ENCODE assay signal across 13 cellular contexts in the genomic region with DNA sequence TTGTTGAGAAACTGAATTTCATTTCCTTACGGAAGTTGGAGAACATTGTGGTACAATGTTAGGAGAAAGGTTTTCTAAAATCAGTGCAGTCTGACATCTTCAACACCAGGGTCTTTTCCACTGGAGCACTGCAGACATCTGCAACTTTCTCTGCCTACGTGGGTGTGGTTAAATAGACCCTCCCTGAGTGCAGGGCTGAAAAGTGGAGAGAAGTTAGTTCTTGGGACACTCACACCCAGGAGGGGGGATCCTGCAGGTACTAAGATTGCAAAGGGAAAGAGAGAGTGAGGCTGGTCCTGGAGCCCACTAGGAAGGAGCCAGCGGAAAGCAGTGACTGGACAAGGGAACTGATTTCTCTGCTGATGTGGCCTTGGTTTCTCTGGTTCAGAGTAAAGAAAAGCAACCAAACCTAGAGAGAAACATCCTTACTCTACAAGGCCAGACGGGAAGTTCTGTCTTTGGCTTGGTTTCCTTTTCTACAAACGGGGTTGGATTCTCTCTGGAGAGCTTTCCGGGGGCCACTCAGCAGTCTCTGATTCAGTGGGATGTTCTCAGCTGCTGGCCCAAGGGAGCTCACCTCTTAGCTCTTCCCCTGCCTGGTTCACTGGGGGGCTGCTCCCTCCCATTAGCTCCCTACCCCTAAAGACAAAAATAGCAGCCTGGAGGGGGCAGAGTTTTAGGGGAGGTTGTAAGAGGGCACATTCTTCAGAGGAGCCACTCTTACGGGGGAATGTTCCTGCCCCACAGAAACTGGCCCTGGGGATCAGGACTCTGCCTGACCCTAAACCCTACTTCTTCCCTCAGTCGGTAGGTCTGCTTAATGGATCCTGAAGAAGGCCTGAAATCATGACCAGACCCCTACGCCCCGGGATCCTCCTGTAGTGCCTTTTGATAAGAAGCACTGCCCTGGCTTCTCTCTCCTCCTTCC. TPM values are rescaled to one million over a fixed set of nuclear protein-coding genes. Genes with fewer than 3 reads are reported as not detected.
DNase-seq lines count a peak whose midpoint lies in the region; ATAC-seq and TF ChIP-seq lines count a peak whose summit lies in the region.
"Had no signal": no experiment of that assay in that cellular context is flagged by ENCODE, and none has a peak within 500 bp of the region (broad histone marks: within the 10 kb centered on the region; RNA-seq: fewer than 3 reads in every experiment).

No MANE protein-coding gene starts in this region.

- no peak overlapping the region for H2AFZ ChIP-seq in PC-3 (ENCODE audit: low read length)

- H3K27me3 ChIP-seq in Caco-2 (replicated peaks; ENCODE audit: control insufficient read depth, insufficient read depth, low read length), result no peaks in the 10 kb centered on the region
- H3K27me3 ChIP-seq in PC-3 (ENCODE audit: low read length), result no peaks in the 10 kb centered on the region
- no peaks in the 10 kb centered on the region for H3K27me3 ChIP-seq in colonic mucosa
- H3K27me3 ChIP-seq: pancreas had no signal

- DNase-seq in Caco-2, result no peak
- no peak for DNase-seq in PC-3
- peak; percentile 9 for DNase-seq in colonic mucosa
- DNase-seq in natural killer cell, result no peak
- DNase-seq in glutamatergic neuron, result no peak
- no peak for DNase-seq in caudate nucleus (lab: John Stamatoyannopoulos, UW)
- DNase-seq: activated CD8-positive, alpha-beta memory T cell treated with anti-CD3 and anti-CD28 coated beads, Interleukin-2, amount 50 U/mL, for 4 hours; hypothalamus; MV-4-11; pancreas; stimulated activated CD4-positive, alpha-beta T cell treated with anti-CD3 and anti-CD28 coated beads, Interleukin-12 subunit alpha, Interleukin-12 subunit beta, amount 100 ng/mL, for 4 hours had no signal

- H3K4me1 ChIP-seq in Caco-2 (peaks cover 34% of the 10 kb centered on the region), PC-3 (ENCODE audit: insufficient read depth, low read length) (peaks cover 41% of the 10 kb centered on the region), colonic mucosa (peaks cover 4% of the 10 kb centered on the region)

- POLR2A ChIA-PET in Caco-2 (lab: Charles Lee) (no interaction called here), PC-3 (lab: Charles Lee; ENCODE audit: unreplicated experiment) (interaction anchor here (0.5 kb wide), 1 partner anchor 118 kb away, joined by 5 read pairs; no protein-coding TSS in a partner anchor)

- peaks cover 30% of the 10 kb centered on the region for H3K79me2 ChIP-seq in PC-3 (ENCODE audit: low read length)

- H4K20me1 ChIP-seq in PC-3 (ENCODE audit: low read length), result peaks cover 21% of the 10 kb centered on the region; the same call in 1 of the 2 replicates

- H3K27ac ChIP-seq in PC-3 (ENCODE audit: low read length) (no peak overlapping the region), colonic mucosa (no peak overlapping the region), caudate nucleus (ENCODE audit: low read depth, low read length) (no peak overlapping the region)
- H3K27ac ChIP-seq: pancreas had no signal

- ATAC-seq in PC-3, result no peak
- no peak for ATAC-seq in natural killer cell
- no peak for ATAC-seq in GM21528 (IDR thresholded peaks at IDR 0.05; ENCODE audit: low FRiP score, unreplicated experiment)
- ATAC-seq: pancreas had no signal

- H3K36me3 ChIP-seq in Caco-2 (ENCODE audit: control insufficient read depth, insufficient read depth, low read length) (no peaks in the 10 kb centered on the region; the same call in 1 of the 2 replicates), PC-3 (ENCODE audit: low read depth, low read length) (peaks cover 33% of the 10 kb centered on the region; the same call in 1 of the 2 replicates), colonic mucosa (no peaks in the 10 kb centered on the region)
- H3K36me3 ChIP-seq: pancreas had no signal

- no peak overlapping the region for H3K4me3 Mint-ChIP-seq in Caco-2 (ENCODE audit: unreplicated experiment)
- peak overlapping the region; percentile 95 for H3K4me3 Mint-ChIP-seq in natural killer cell
- no peak overlapping the region for H3K4me3 Mint-ChIP-seq in glutamatergic neuron (ENCODE audit: unreplicated experiment)
- H3K4me3 Mint-ChIP-seq: memory B cell had no signal

- H3K27ac Mint-ChIP-seq in Caco-2 (ENCODE audit: unreplicated experiment) (peak overlapping the region; percentile 6), natural killer cell (peak overlapping the region; percentile 96 to 98), glutamatergic neuron (ENCODE audit: unreplicated experiment) (no peak overlapping the region)

- H3K36me3 Mint-ChIP-seq in Caco-2 (ENCODE audit: insufficient read depth, unreplicated experiment), result peaks cover 40% of the 10 kb centered on the region
- peaks cover 22% of the 10 kb centered on the region for H3K36me3 Mint-ChIP-seq in natural killer cell
- no peaks in the 10 kb centered on the region for H3K36me3 Mint-ChIP-seq in glutamatergic neuron (ENCODE audit: unreplicated experiment)

- intact Hi-C loops in Caco-2 (cut with micrococcal nuclease; ENCODE audit: unreplicated experiment), result no loop called here
- intact Hi-C loops in PC-3 (cut with micrococcal nuclease), result no loop called here
- intact Hi-C loops in colonic mucosa (cut with DNase I), result loop anchor here (5.0 kb wide), 1 partner anchor 104 kb away; no protein-coding TSS in a partner anchor
- intact Hi-C loops in natural killer cell (cut with micrococcal nuclease), result no loop called here

- H3K27me3 Mint-ChIP-seq in Caco-2 (ENCODE audit: insufficient read depth, unreplicated experiment) (no peaks in the 10 kb centered on the region), natural killer cell (ENCODE audit: low read depth in 2 of 2) (no peaks in the 10 kb centered on the region), glutamatergic neuron (ENCODE audit: unreplicated experiment) (peaks cover 3% of the 10 kb centered on the region)
- H3K27me3 Mint-ChIP-seq: memory B cell had no signal

- H3K9ac ChIP-seq in PC-3 (ENCODE audit: low read length), result no peak overlapping the region
- no peak overlapping the region for H3K9ac ChIP-seq in colonic mucosa (ENCODE audit: low read depth in 2 of 2, low read length in 2 of 2)

- BruUV-seq in Caco-2 (replicated peaks; lab: Mats Ljungman, UMichigan), result no TSS peak
- BruUV-seq in PC-3 (replicated peaks; lab: Mats Ljungman, UMichigan), result no TSS peak

- peaks cover 28% of the 10 kb centered on the region for H3K4me1 Mint-ChIP-seq in Caco-2 (ENCODE audit: low read depth, unreplicated experiment)
- peaks cover 75 to 94% of the 10 kb centered on the region in 2 donors for H3K4me1 Mint-ChIP-seq in natural killer cell
- peaks cover 2% of the 10 kb centered on the region for H3K4me1 Mint-ChIP-seq in glutamatergic neuron (ENCODE audit: low read depth, unreplicated experiment)

- H3K9me3 ChIP-seq in Caco-2 (no peaks in the 10 kb centered on the region), PC-3 (ENCODE audit: low read length) (no peaks in the 10 kb centered on the region), colonic mucosa (no peaks in the 10 kb centered on the region)
- H3K9me3 ChIP-seq: pancreas had no signal

- CTCF ChIA-PET in Caco-2 (lab: Charles Lee) (no interaction called here), PC-3 (lab: Charles Lee) (no interaction called here)

- no peaks in the 10 kb centered on the region for H3K9me3 Mint-ChIP-seq in Caco-2 (ENCODE audit: unreplicated experiment)
- no peaks in the 10 kb centered on the region for H3K9me3 Mint-ChIP-seq in natural killer cell
- H3K9me3 Mint-ChIP-seq in glutamatergic neuron (ENCODE audit: unreplicated experiment), result peaks cover 11% of the 10 kb centered on the region
- H3K9me3 Mint-ChIP-seq: memory B cell had no signal

- H3K4me3 ChIP-seq in Caco-2 (ENCODE audit: low read depth, low read length), result no peak overlapping the region
- peak overlapping the region; percentile 94; the same call in 1 of the 2 replicates for H3K4me3 ChIP-seq in PC-3 (ENCODE audit: low read length)
- H3K4me3 ChIP-seq in colonic mucosa, result no peak overlapping the region
- H3K4me3 ChIP-seq: pancreas had no signal

- peaks cover 6% of the 10 kb centered on the region for H3F3A ChIP-seq in PC-3 (ENCODE audit: low read length, unreplicated experiment)

- peak overlapping the region; percentile 98; the same call in 1 of the 2 replicates for H3K4me2 ChIP-seq in PC-3 (ENCODE audit: low read length)

- TF ChIP-seq CTCF in Caco-2 (IDR thresholded peaks at IDR 0.05; ENCODE audit: insufficient read depth in 1 of 2, low read depth in 1 of 2, low read length in 1 of 2, severe bottlenecking in 1 of 2, unreplicated experiment in 1 of 2), result no peak
- TF ChIP-seq CTCF in PC-3 (conservative IDR thresholded peaks at IDR 0.05; ENCODE audit: low read depth, low read length), result no peak
- no peak for TF ChIP-seq CTCF in colonic mucosa (IDR thresholded peaks at IDR 0.05)
- TF ChIP-seq CTCF in natural killer cell (IDR thresholded peaks at IDR 0.05), result no peak
- no peak for TF ChIP-seq CTCF in glutamatergic neuron (IDR thresholded peaks at IDR 0.05; ENCODE audit: partially characterized antibody, unreplicated experiment)

- H3K9me2 ChIP-seq in PC-3 (replicated peaks; ENCODE audit: low read length), result no peaks in the 10 kb centered on the region

RNA-seq across cellular contexts. Expression of a gene that starts 2.7 kb away (rescaled TPM):
- total RNA-seq in Caco-2 (2022) (18.7 and 20.6 TPM in 2 replicates), PC-3 (2014; rRNA removed) (71.9 and 77.7 TPM in 2 replicates), colonic mucosa (10 to 100 TPM; 34.0 to 41.9 TPM), natural killer cell (100 to 1,000 TPM in 2 of 3 donors, 10 to 100 TPM in 1; 98.5 to 121 (median 113) TPM), glutamatergic neuron (ENCODE audit: unreplicated experiment) (29.8 TPM)

RNA-seq across cellular contexts. Expression of a gene that starts 56.4 kb away (rescaled TPM):
- total RNA-seq in Caco-2 (2022) (not detected in 2 replicates), PC-3 (2014; rRNA removed) (0.15 TPM in 1 of 2 replicates, not detected in the other), colonic mucosa (under 1 TPM in 1 of 2 donors, not detected in 1; 0.24 TPM), natural killer cell (under 1 TPM in 1 of 3 donors, not detected in 2; 0.85 TPM), glutamatergic neuron (ENCODE audit: unreplicated experiment) (not detected)
- total RNA-seq: pancreas had no signal
